15 cellular contexts compared by ENCODE assay signal in the genomic region with DNA sequence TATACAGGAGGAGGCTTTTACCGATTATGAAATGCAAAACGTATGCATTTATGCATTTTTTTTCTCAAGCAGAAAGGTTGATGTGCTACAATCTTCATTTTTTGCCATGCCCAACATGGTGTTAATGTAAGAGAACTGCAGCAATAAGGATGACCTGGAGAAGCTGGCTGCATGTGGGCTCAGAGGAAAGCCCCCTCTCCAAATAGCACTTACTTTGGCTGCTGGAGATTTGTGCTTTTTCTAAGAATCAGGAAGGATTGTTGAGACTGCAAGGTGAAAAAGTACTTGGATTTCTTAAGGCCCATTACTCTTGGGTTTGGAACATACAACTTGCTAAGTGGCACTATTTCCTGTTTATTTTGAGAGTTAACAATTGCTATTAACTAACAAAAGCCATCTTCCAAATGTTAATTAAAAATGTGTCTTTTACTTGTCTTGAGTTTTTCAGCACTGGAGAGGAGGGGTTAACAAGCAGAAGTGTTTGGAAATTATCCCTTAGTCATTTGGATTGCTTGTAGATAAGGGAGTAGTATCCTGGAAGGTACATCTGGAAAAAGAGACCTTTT. TPM values are rescaled to one million over a fixed set of nuclear protein-coding genes. Genes with fewer than 3 reads are reported as not detected.
A peak's percentile ranks its signal among the peaks of the same experiment; 100 is the strongest.
DNase-seq lines count a peak whose midpoint lies in the region; ATAC-seq and TF ChIP-seq lines count a peak whose summit lies in the region.
"Had no signal": no experiment of that assay in that cellular context is flagged by ENCODE, and none has a peak within 500 bp of the region (broad histone marks: within the 10 kb centered on the region; RNA-seq: fewer than 3 reads in every experiment).

No MANE protein-coding gene starts in this region.

- H3K27me3 ChIP-seq in RWPE2 (ENCODE audit: insufficient read depth, poor library complexity, severe bottlenecking): no peaks in the 10 kb centered on the region
- H3K27me3 ChIP-seq in thymus (ENCODE audit: control insufficient read depth, insufficient read depth): no peaks in the 10 kb centered on the region
- H3K27me3 ChIP-seq: thyroid gland had no signal

- peaks cover 19% of the 10 kb centered on the region for H3K4me1 Mint-ChIP-seq in T-helper 17 cell

- H3K4me3 Mint-ChIP-seq in T-helper 17 cell: no peak overlapping the region

- no peak overlapping the region for H3K27ac Mint-ChIP-seq in T-helper 17 cell

- H3K9me3 ChIP-seq in RWPE2 (ENCODE audit: severe bottlenecking): no peaks in the 10 kb centered on the region
- peaks cover 1% of the 10 kb centered on the region for H3K9me3 ChIP-seq in thymus (ENCODE audit: control insufficient read depth)
- H3K9me3 ChIP-seq in T-helper 17 cell (ENCODE audit: control insufficient read depth, low read length, poor library complexity, severe bottlenecking): peaks cover 3% of the 10 kb centered on the region
- H3K9me3 ChIP-seq: thyroid gland had no signal

- ATAC-seq in RWPE2 (ENCODE audit: low read depth) (no peak), T-helper 17 cell (no peak)
- ATAC-seq: naive thymus-derived CD8-positive, alpha-beta T cell had no signal

- H3K27ac ChIP-seq in RWPE2 (ENCODE audit: poor library complexity, severe bottlenecking) (peak overlapping the region; percentile 79), thymus (ENCODE audit: low read depth) (no peak overlapping the region)
- H3K27ac ChIP-seq: coronary artery, thyroid gland had no signal

- H3K4me3 ChIP-seq in RWPE2 (ENCODE audit: severe bottlenecking) (no peak overlapping the region), iPS-11a (ENCODE audit: low read depth, low read length) (peak overlapping the region; percentile 98), thymus (ENCODE audit: low read length) (peak overlapping the region; percentile 94)
- H3K4me3 ChIP-seq: thyroid gland had no signal

- peaks cover 60% of the 10 kb centered on the region for H3K27me3 Mint-ChIP-seq in T-helper 17 cell

- DNase-seq in NCI-H526 treated with DMSO at 0.1 percent for 48 hours (lab: John Stamatoyannopoulos, UW) (peak; percentile 51), NCI-H526 (lab: John Stamatoyannopoulos, UW) (no peak), RWPE2 (ENCODE audit: low spot score) (no peak), T-helper 17 cell (no peak), KG1 (lab: John Stamatoyannopoulos, UW) (no peak)
- no peak for DNase-seq in stimulated activated CD8-positive, alpha-beta memory T cell treated with anti-CD3 and anti-CD28 coated beads, Interleukin-4, amount 100 ng/mL, for 48 hours
- DNase-seq: DMS53; naive thymus-derived CD8-positive, alpha-beta T cell; NCI-H510A treated with DMSO at 0.1 percent for 48 hours; SHP77; small intestine; thyroid gland had no signal

- no peak for TF ChIP-seq CTCF in RWPE2 (IDR thresholded peaks at IDR 0.05; ENCODE audit: poor library complexity, severe bottlenecking)

- H3K4me1 ChIP-seq in RWPE2 (ENCODE audit: insufficient read depth, poor library complexity, severe bottlenecking) (peaks cover 17% of the 10 kb centered on the region), thymus (ENCODE audit: control insufficient read depth, insufficient read depth, low read length) (peaks cover 6% of the 10 kb centered on the region)

- WGBS in thymus: 10% methylated on average over 2 of the region's 2 CpGs

- no peaks in the 10 kb centered on the region for H3K36me3 Mint-ChIP-seq in T-helper 17 cell (ENCODE audit: low read depth)

- peaks cover 25% of the 10 kb centered on the region for H3K36me3 ChIP-seq in RWPE2 (ENCODE audit: low read depth)
- H3K36me3 ChIP-seq in thymus (ENCODE audit: control insufficient read depth, insufficient read depth): peaks cover 10% of the 10 kb centered on the region
- H3K36me3 ChIP-seq: thyroid gland had no signal

RNA-seq across cellular contexts. Expression of gene SOX4, which starts 5.6 kb away (rescaled TPM):
- 85.7 TPM for polyA plus RNA-seq in thymus
- 1 to 10 TPM in 1 of 2 donors, under 1 TPM in 1; 0.97 to 1.7 TPM for total RNA-seq in T-helper 17 cell
